1 cellular context compared by ENCODE assay signal in the genomic region with DNA sequence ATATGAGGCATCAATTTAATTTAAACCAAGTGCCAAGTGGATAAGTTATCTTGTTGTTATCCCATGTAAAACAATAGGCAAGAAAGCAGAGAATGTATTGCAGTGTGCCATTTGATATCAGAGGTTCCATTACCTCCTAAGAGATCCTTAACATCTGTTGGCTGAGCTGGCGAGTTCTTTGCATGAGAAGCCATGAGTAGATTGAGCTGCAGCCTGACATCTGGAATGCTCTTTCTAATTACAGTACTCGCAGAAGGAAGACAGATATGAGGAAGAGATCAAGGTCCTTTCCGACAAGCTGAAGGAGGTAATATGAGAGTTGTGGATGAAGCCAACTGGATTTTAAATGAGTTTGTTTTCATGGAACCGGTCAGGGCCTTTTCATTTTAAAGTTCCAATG.
TF ChIP-seq lines count a peak whose summit lies in the region.

No MANE protein-coding gene starts in this region.

TF ChIP-seq in endothelial cell of umbilical vein, 7 proteins besides CTCF, POLR2A, EP300 and RAD21:
- TF ChIP-seq GATA2 (IDR thresholded peaks at IDR 0.05; ENCODE audit: insufficient read depth, insufficient read length, low read depth, low read length) (no peak), POLR2AphosphoS5 (IDR thresholded peaks at IDR 0.05; ENCODE audit: insufficient read depth, low read depth, low read length) (peak; percentile 12)
